Comparison of ENCODE assay signal across 9 cellular contexts in the genomic region with DNA sequence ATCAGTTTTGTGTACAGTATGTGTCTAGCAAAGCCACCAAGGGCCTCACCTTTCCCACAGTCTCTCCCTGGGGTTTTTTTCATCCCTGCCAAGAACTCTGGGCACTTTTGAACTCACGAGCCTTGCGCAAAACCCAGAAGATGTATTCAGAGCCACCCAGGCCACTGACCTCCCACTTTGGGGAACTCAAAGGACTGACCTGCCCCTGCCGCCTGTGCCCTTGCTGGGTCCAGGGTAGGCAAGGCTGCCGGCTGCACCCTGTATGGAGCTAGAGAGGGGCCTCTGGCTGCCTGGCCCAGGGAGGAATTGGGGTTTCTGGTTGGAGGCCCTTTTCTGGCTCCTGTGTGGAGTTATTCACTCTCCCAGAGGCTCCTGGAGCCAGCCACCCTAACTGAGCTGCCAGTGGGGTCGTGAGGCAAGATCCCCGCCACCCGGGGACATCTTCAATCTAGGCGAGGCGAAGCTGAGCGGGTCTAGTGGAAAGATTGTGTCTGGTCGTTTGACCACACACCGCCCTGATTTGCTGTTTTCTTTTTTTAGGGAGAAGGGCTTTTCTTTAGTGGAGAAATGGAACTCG. TPM values are rescaled to one million over a fixed set of nuclear protein-coding genes. Genes with fewer than 3 reads are reported as not detected.
A peak's percentile ranks its signal among the peaks of the same experiment; 100 is the strongest.
DNase-seq lines count a peak whose midpoint lies in the region; ATAC-seq and TF ChIP-seq lines count a peak whose summit lies in the region.
"Had no signal": no experiment of that assay in that cellular context is flagged by ENCODE, and none has a peak within 500 bp of the region (broad histone marks: within the 10 kb centered on the region; RNA-seq: fewer than 3 reads in every experiment).

No MANE protein-coding gene starts in this region.

- no peak for ATAC-seq in GM18511 (IDR thresholded peaks at IDR 0.05; ENCODE audit: unreplicated experiment)

- H3K27me3 Mint-ChIP-seq in activated naive CD8-positive, alpha-beta T cell: no peaks in the 10 kb centered on the region

- H3K4me1 ChIP-seq in BLaER1 (peaks cover 77% of the 10 kb centered on the region), ovary (ENCODE audit: insufficient read depth) (peaks cover 12% of the 10 kb centered on the region)

- H3K36me3 Mint-ChIP-seq in activated naive CD8-positive, alpha-beta T cell: peaks cover 4% of the 10 kb centered on the region

- TF ChIP-seq EP300 in ovary (IDR thresholded peaks at IDR 0.05): no peak

- peaks cover 45% of the 10 kb centered on the region for H4K20me1 ChIP-seq in BLaER1

- H3K4me3 ChIP-seq in BLaER1: peak overlapping the region; percentile 88
- H3K4me3 ChIP-seq in GM12864 (ENCODE audit: low read depth, low read length): peak overlapping the region; percentile 94
- no peak overlapping the region for H3K4me3 ChIP-seq in ovary

- peaks cover 67% of the 10 kb centered on the region for H3K4me1 Mint-ChIP-seq in activated naive CD8-positive, alpha-beta T cell (ENCODE audit: low read depth)

- H3K9me3 ChIP-seq in BLaER1: no peaks in the 10 kb centered on the region
- no peaks in the 10 kb centered on the region for H3K9me3 ChIP-seq in ovary

- intact Hi-C loops in ovary (cut with DNase I): loop anchor here in 2 of 4 donors (5.0 to 10.0 kb wide), 3 partner anchors 266 to 446 kb away; a partner anchor contains a TSS

- no peaks in the 10 kb centered on the region for H3K9me3 Mint-ChIP-seq in activated naive CD8-positive, alpha-beta T cell (ENCODE audit: low read depth)

- peak overlapping the region; percentile 92; the same call in 1 of the 2 replicates for H3K9ac ChIP-seq in BLaER1

- TF ChIP-seq POLR2A in ovary (IDR thresholded peaks at IDR 0.05): no peak

- peak overlapping the region; percentile 83 for H3K27ac Mint-ChIP-seq in activated naive CD8-positive, alpha-beta T cell

- H3K27ac ChIP-seq in BLaER1 (0 out of 2 replicates have a peak overlapping the region, but pooled peaks have one; percentile 16), ovary (no peak overlapping the region)

- H3K36me3 ChIP-seq in BLaER1: peaks cover 35% of the 10 kb centered on the region
- H3K36me3 ChIP-seq in ovary: no peaks in the 10 kb centered on the region

- TF ChIP-seq CTCF in GM12864 (IDR thresholded peaks at IDR 0.05; ENCODE audit: low read depth, low read length, missing control alignments) (no peak), ovary (IDR thresholded peaks at IDR 0.05) (no peak)

- 93 to 96% (median 95%) methylated on average over 13 of the region's 13 CpGs for WGBS in ovary, 3 donors

- H3K27me3 ChIP-seq in BLaER1 (no peaks in the 10 kb centered on the region), ovary (no peaks in the 10 kb centered on the region)

- H3K4me3 Mint-ChIP-seq in activated naive CD8-positive, alpha-beta T cell: peak overlapping the region; percentile 91

- H3K4me2 ChIP-seq in BLaER1: peak overlapping the region; percentile 82

- DNase-seq in GM12864 (ENCODE audit: low read depth) (no peak), mesenteric fat pad (ENCODE audit: low spot score) (peak; percentile 43), ovary (no peak), midbrain (lab: John Stamatoyannopoulos, UW) (no peak), amniotic stem cell (lab: John Stamatoyannopoulos, UW) (no peak)
- DNase-seq: cerebellar nuclear complex had no signal

RNA-seq across cellular contexts. Expression of a gene that starts 1.9 kb away (rescaled TPM):
- total RNA-seq in mesenteric fat pad (1.8 TPM), ovary (1 to 10 TPM in 6 of 7 donors, under 1 TPM in 1; 0.69 to 4.1 (median 2.1) TPM)
- 1 to 10 TPM; 1.3 to 1.8 TPM for polyA plus RNA-seq in ovary

RNA-seq across cellular contexts. Expression of a gene that starts 44.4 kb away (rescaled TPM):
- total RNA-seq in mesenteric fat pad: 104 TPM
- total RNA-seq in ovary: 10 to 100 TPM; 31.2 to 83.0 (median 63.2) TPM
- polyA plus RNA-seq in ovary: 10 to 100 TPM; 20.1 to 49.2 TPM
